ENCODE assay signal across 1 cellular context in the genomic region with DNA sequence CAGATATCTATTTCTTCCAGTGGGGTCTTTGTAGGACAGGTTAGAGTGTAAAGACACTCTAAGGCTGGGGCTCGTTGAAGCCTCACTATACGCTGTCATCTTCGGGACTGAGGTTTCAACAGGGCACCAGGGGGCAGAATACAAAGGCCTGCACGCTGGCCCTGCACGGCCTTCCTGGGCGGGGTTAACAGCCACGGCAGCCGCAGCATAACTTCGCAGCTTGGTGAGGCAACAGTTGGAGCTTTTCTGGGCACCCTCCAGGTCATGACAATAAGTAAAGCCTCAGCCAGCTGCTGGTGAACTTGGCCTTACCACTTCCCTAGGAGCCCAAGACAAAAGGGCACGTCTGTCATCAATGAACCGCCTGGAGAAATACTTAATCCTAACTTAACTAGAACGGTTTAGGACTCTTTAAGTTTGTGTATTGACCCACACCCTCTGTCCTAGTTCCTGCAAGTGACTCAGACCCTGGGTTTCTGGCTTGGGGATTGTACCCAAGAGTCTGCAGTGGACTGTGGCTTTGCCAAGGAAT.
TF ChIP-seq lines count a peak whose summit lies in the region.

No MANE protein-coding gene starts in this region.

TF ChIP-seq in HepG2, 621 proteins besides CTCF, POLR2A, EP300 and RAD21 (continued from another document and continues in another):
- TF ChIP-seq ZNF407 (CRISPR knock-in tag; IDR thresholded peaks at IDR 0.05; ENCODE audit: not compliant biosample characterization): no peak
- no peak; the same call in 1 of the 2 replicates for TF ChIP-seq ONECUT2 (CRISPR knock-in tag; IDR thresholded peaks at IDR 0.05)
- TF ChIP-seq SNRNP70 (IDR thresholded peaks at IDR 0.05; ENCODE audit: low read depth, low read length): no peak
- TF ChIP-seq MTA3 (CRISPR knock-in tag; IDR thresholded peaks at IDR 0.05): no peak
- TF ChIP-seq ZZZ3 (CRISPR knock-in tag; IDR thresholded peaks at IDR 0.05; ENCODE audit: borderline replicate concordance): 0 out of 2 replicates have a peak, but pooled peaks have one; percentile 33
- TF ChIP-seq MIER3 (CRISPR knock-in tag; IDR thresholded peaks at IDR 0.05; ENCODE audit: borderline replicate concordance): 0 out of 2 replicates have a peak, but pooled peaks have one; percentile 35
- TF ChIP-seq CHD4 (IDR thresholded peaks at IDR 0.05; ENCODE audit: borderline replicate concordance, low read length): no peak
- no peak for TF ChIP-seq PTBP1 (IDR thresholded peaks at IDR 0.05; ENCODE audit: low read depth, low read length, poor library complexity, severe bottlenecking)
- TF ChIP-seq ZNF235 (CRISPR knock-in tag; IDR thresholded peaks at IDR 0.05; ENCODE audit: borderline replicate concordance): no peak
- TF ChIP-seq ZKSCAN8 (CRISPR knock-in tag; IDR thresholded peaks at IDR 0.05; ENCODE audit: borderline replicate concordance): no peak
- TF ChIP-seq RBM39 (IDR thresholded peaks at IDR 0.05; ENCODE audit: low read depth, low read length, poor library complexity, severe bottlenecking): no peak
- no peak for TF ChIP-seq ZNF30 (CRISPR knock-in tag; IDR thresholded peaks at IDR 0.05)
- TF ChIP-seq SMARCC2 (IDR thresholded peaks at IDR 0.05): no peak
- TF ChIP-seq, protein P1, sequence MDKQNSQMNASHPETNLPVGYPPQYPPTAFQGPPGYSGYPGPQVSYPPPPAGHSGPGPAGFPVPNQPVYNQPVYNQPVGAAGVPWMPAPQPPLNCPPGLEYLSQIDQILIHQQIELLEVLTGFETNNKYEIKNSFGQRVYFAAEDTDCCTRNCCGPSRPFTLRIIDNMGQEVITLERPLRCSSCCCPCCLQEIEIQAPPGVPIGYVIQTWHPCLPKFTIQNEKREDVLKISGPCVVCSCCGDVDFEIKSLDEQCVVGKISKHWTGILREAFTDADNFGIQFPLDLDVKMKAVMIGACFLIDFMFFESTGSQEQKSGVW (CRISPR knock-in tag; IDR thresholded peaks at IDR 0.05; ENCODE audit: borderline replicate concordance): no peak
- no peak for TF ChIP-seq CCAR2 (optimal IDR thresholded peaks at IDR 0.05; ENCODE audit: low read depth, low read length)
- no peak for TF ChIP-seq ZHX2 (IDR thresholded peaks at IDR 0.05; ENCODE audit: low read depth)
- TF ChIP-seq ZHX2 (CRISPR knock-in tag; IDR thresholded peaks at IDR 0.05; ENCODE audit: borderline replicate concordance): no peak
- TF ChIP-seq, protein P2, sequence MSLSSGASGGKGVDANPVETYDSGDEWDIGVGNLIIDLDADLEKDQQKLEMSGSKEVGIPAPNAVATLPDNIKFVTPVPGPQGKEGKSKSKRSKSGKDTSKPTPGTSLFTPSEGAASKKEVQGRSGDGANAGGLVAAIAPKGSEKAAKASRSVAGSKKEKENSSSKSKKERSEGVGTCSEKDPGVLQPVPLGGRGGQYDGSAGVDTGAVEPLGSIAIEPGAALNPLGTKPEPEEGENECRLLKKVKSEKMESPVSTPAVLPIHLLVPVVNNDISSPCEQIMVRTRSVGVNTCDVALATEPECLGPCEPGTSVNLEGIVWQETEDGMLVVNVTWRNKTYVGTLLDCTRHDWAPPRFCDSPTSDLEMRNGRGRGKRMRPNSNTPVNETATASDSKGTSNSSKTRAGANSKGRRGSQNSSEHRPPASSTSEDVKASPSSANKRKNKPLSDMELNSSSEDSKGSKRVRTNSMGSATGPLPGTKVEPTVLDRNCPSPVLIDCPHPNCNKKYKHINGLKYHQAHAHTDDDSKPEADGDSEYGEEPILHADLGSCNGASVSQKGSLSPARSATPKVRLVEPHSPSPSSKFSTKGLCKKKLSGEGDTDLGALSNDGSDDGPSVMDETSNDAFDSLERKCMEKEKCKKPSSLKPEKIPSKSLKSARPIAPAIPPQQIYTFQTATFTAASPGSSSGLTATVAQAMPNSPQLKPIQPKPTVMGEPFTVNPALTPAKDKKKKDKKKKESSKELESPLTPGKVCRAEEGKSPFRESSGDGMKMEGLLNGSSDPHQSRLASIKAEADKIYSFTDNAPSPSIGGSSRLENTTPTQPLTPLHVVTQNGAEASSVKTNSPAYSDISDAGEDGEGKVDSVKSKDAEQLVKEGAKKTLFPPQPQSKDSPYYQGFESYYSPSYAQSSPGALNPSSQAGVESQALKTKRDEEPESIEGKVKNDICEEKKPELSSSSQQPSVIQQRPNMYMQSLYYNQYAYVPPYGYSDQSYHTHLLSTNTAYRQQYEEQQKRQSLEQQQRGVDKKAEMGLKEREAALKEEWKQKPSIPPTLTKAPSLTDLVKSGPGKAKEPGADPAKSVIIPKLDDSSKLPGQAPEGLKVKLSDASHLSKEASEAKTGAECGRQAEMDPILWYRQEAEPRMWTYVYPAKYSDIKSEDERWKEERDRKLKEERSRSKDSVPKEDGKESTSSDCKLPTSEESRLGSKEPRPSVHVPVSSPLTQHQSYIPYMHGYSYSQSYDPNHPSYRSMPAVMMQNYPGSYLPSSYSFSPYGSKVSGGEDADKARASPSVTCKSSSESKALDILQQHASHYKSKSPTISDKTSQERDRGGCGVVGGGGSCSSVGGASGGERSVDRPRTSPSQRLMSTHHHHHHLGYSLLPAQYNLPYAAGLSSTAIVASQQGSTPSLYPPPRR (CRISPR knock-in tag; IDR thresholded peaks at IDR 0.05; ENCODE audit: borderline replicate concordance): no peak
